Comparison of ENCODE assay signal across 1 cellular context in the genomic region with DNA sequence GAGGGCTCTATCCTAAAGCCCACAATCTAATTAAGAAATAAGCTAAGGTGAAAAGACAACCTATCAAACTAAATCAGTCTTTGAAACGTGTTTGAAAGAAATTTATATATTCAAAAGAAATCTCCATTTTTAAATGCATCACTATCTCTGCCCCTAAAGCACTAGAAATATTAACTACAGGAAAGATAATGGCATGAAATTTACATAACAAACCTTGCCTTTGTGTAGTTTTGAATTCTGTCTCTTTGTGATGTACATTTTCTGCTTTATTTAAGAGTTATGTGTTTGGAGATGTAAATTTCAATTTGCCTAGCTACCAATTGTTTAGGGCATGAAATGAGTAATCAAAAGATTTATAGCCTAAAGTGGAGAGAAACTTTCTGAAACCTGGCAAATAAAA.
TF ChIP-seq lines count a peak whose summit lies in the region.

No MANE protein-coding gene starts in this region.

TF ChIP-seq in GM23338, 12 proteins besides CTCF, POLR2A, EP300 and RAD21 (continued from another document):
- TF ChIP-seq EZH2phosphoT487 (IDR thresholded peaks at IDR 0.05; ENCODE audit: unreplicated experiment): no peak
- TF ChIP-seq POLR2AphosphoS5 (IDR thresholded peaks at IDR 0.05; ENCODE audit: low read depth): no peak
- 0 out of 2 replicates have a peak, but pooled peaks have one; percentile 41 for TF ChIP-seq NANOG (IDR thresholded peaks at IDR 0.05; ENCODE audit: borderline replicate concordance)
- no peak for TF ChIP-seq STAT1 (IDR thresholded peaks at IDR 0.05; ENCODE audit: unreplicated experiment)
TF ChIP-seq in GM23338: peak in this region for 1.
